In the genomic region with DNA sequence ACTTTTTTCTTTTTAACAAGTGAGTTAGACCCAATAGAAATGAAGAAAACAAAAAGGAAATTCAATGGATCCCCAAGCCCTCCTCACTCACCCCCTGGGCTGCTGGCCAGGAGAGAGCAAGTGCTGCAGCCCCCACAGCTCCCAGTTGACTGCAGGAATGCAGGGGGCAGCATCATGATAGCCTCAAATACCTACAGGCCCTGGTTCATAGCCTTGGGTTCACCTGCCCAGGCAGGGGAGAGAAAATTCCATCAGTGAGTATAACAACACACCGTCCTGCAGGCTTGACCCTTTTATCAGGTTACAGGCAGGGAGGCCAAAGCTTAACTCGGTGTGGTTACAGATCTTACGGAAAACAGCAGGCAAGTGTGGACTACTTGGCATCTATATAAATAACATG, we compare ENCODE assay signal across 15 cellular contexts.
"Had no signal": no experiment of that assay in that cellular context is flagged by ENCODE, and none has a peak within 500 bp of the region (broad histone marks: within the 10 kb centered on the region; RNA-seq: fewer than 3 reads in every experiment).

No MANE protein-coding gene starts in this region.

- H3K9me3 ChIP-seq: heart left ventricle, mucosa of descending colon, tibial nerve had no signal

- H3K4me3 Mint-ChIP-seq: naive thymus-derived CD4-positive, alpha-beta T cell had no signal

- H3K4me3 ChIP-seq: heart left ventricle, mucosa of descending colon, tibial nerve had no signal

- H3K79me2 ChIP-seq: parathyroid adenoma had no signal

- H3K27ac Mint-ChIP-seq: naive thymus-derived CD4-positive, alpha-beta T cell had no signal

- H3K27me3 ChIP-seq: brain microvascular endothelial cell, heart left ventricle, tibial nerve had no signal

- H2AFZ ChIP-seq: parathyroid adenoma had no signal

- H3K9me3 Mint-ChIP-seq: naive thymus-derived CD4-positive, alpha-beta T cell had no signal

- H3K27ac ChIP-seq: parathyroid adenoma, tibial nerve had no signal

- H3K9ac ChIP-seq: parathyroid adenoma had no signal

- H3K36me3 ChIP-seq: brain microvascular endothelial cell, heart left ventricle, tibial nerve had no signal

- ATAC-seq: activated CD4-positive, CD25-positive, alpha-beta regulatory T cell treated with anti-CD3 and anti-CD28 coated beads, Interleukin-2, amount 50 U/mL, for 24 hours; heart left ventricle; left lobe of liver; mucosa of descending colon; naive thymus-derived CD4-positive, alpha-beta T cell had no signal

- H3K36me3 Mint-ChIP-seq: naive thymus-derived CD4-positive, alpha-beta T cell had no signal

- H3K27me3 Mint-ChIP-seq: naive thymus-derived CD4-positive, alpha-beta T cell had no signal

- DNase-seq: activated CD4-positive, alpha-beta T cell treated with anti-CD3 and anti-CD28 coated beads, Interleukin-2, amount 50 U/mL, for 1 hour; activated naive CD4-positive, alpha-beta T cell treated with Interleukin-2 at 50 U/mL for 16 hours; anterior cingulate cortex; brain microvascular endothelial cell; effector memory CD4-positive, alpha-beta T cell; heart left ventricle; mucosa of descending colon; naive thymus-derived CD4-positive, alpha-beta T cell; stimulated activated CD4-positive, alpha-beta T cell treated with anti-CD3 and anti-CD28 coated beads, Interleukin-4, amount 100 ng/mL, for 24 hours; stimulated activated naive CD4-positive, alpha-beta T cell treated with Interleukin-2 at 50 U/mL for 16 hours; substantia nigra had no signal
